9 cellular contexts compared by ENCODE assay signal in the genomic region with DNA sequence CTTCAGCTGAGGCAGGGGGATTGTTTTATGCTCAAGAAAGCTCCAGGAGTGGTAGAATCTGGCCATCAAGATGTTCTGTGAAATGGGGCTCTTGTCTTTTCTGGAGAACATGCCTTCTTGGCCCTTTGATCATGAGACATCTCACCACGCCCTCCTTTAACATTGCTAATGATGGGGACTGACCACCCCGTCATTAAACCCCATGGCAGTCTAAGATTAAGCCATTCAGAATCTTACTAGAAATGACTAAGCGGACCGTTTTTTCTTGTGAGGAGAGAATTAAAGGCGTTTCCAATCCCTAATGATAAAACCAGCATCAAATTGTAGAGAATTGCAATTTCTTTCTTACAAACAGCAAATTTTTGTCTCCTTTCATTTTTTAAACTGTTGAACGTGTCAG.
DNase-seq lines count a peak whose midpoint lies in the region; ATAC-seq and TF ChIP-seq lines count a peak whose summit lies in the region.
"Had no signal": no experiment of that assay in that cellular context is flagged by ENCODE, and none has a peak within 500 bp of the region (broad histone marks: within the 10 kb centered on the region; RNA-seq: fewer than 3 reads in every experiment).

No MANE protein-coding gene starts in this region.

- TF ChIP-seq POLR2A in gastrocnemius medialis (IDR thresholded peaks at IDR 0.05) (no peak), GM18505 (IDR thresholded peaks at IDR 0.05; ENCODE audit: borderline replicate concordance, extremely low read depth, insufficient read depth, insufficient read length) (no peak)

- ATAC-seq in gastrocnemius medialis (no peak), HG03460 (IDR thresholded peaks at IDR 0.05; ENCODE audit: unreplicated experiment) (no peak), HG02884 (IDR thresholded peaks at IDR 0.05; ENCODE audit: unreplicated experiment) (no peak), GM18505 (IDR thresholded peaks at IDR 0.05; ENCODE audit: unreplicated experiment) (no peak), HG03045 (IDR thresholded peaks at IDR 0.05; ENCODE audit: unreplicated experiment) (no peak)

- H3K27me3 ChIP-seq in adipocyte (replicated peaks; ENCODE audit: control insufficient read depth, insufficient read depth, low read length) = no peaks in the 10 kb centered on the region
- H3K27me3 ChIP-seq in hepatocyte = no peaks in the 10 kb centered on the region
- peaks cover 0 to 12% (median 0%) of the 10 kb centered on the region in 3 donors for H3K27me3 ChIP-seq in gastrocnemius medialis
- H3K27me3 ChIP-seq: MG63 had no signal

- H3K4me3 ChIP-seq in adipocyte (ENCODE audit: low read length) = peak overlapping the region; percentile 65
- H3K4me3 ChIP-seq in hepatocyte = no peak overlapping the region
- peak overlapping the region in 1 of 4 donors; percentile 29 for H3K4me3 ChIP-seq in gastrocnemius medialis

- H3K9me3 ChIP-seq in adipocyte (ENCODE audit: control insufficient read depth, low read length) = no peaks in the 10 kb centered on the region
- H3K9me3 ChIP-seq in hepatocyte (ENCODE audit: low read depth) = no peaks in the 10 kb centered on the region
- H3K9me3 ChIP-seq in gastrocnemius medialis = no peaks in the 10 kb centered on the region

- WGBS in hepatocyte (ENCODE audit: low lambda C conversion rate, missing lambda C conversion rate) = 64% methylated on average over 6 of the region's 6 CpGs

- intact Hi-C loops in gastrocnemius medialis (cut with DNase I; ENCODE audit: low total_unique reads) = loop anchor here (2.0 to 10.0 kb wide), 3 partner anchors 14 to 89 kb away; partner anchors contain the start of genes COL4A1 and COL4A2

- peak; percentile 45 for DNase-seq in AG08395 (ENCODE audit: low spot score)
- DNase-seq in adipocyte (ENCODE audit: low read depth) = no peak
- no peak for DNase-seq in hepatocyte (ENCODE audit: low spot score)
- no peak for DNase-seq in gastrocnemius medialis

- H3K4me1 ChIP-seq in adipocyte (ENCODE audit: control insufficient read depth, insufficient read depth, low read length) (peaks cover 82% of the 10 kb centered on the region), hepatocyte (ENCODE audit: insufficient read depth) (peaks cover 15% of the 10 kb centered on the region), gastrocnemius medialis (peaks cover 7 to 49% of the 10 kb centered on the region in 2 donors)

- H3K9me2 ChIP-seq in hepatocyte (replicated peaks; ENCODE audit: insufficient read depth) = no peaks in the 10 kb centered on the region

- no peaks in the 10 kb centered on the region for H4K20me1 ChIP-seq in hepatocyte (ENCODE audit: insufficient read depth, poor library complexity, severe bottlenecking)

- TF ChIP-seq CTCF in hepatocyte (IDR thresholded peaks at IDR 0.05; ENCODE audit: poor library complexity) (no peak), gastrocnemius medialis (IDR thresholded peaks at IDR 0.05 in 4 of 5, conservative IDR thresholded peaks at IDR 0.05 in 1 of 5) (no peak)

- H2AFZ ChIP-seq in hepatocyte = no peak overlapping the region

- H3K36me3 ChIP-seq in adipocyte (ENCODE audit: control insufficient read depth, insufficient read depth, low read length, severe bottlenecking) = peaks cover 9% of the 10 kb centered on the region
- H3K36me3 ChIP-seq in hepatocyte (replicated peaks; ENCODE audit: insufficient read depth, low read depth) = no peaks in the 10 kb centered on the region
- no peaks in the 10 kb centered on the region for H3K36me3 ChIP-seq in gastrocnemius medialis
- H3K36me3 ChIP-seq: MG63 had no signal

- in situ Hi-C loops in gastrocnemius medialis (cut with MboI; ENCODE audit: low sequenced_read_pairs in 4 of 4) = no loop called here

- H3K27ac ChIP-seq in hepatocyte (peak overlapping the region; percentile 84), gastrocnemius medialis (peak overlapping the region; percentile 68 to 77 (median 72))

- peak overlapping the region; percentile 86 for H3K9ac ChIP-seq in adipocyte (ENCODE audit: low read length)

- no peaks in the 10 kb centered on the region for H3K79me2 ChIP-seq in hepatocyte

- H3K4me2 ChIP-seq in hepatocyte = no peak overlapping the region
